ENCODE assay signal across 1 cellular context in genomic region chr4:148376151-148376550, GRCh38.
TF ChIP-seq lines count a peak whose summit lies in the region.

No MANE protein-coding gene starts in this region.

TF ChIP-seq in A549, 52 proteins besides CTCF, POLR2A, EP300 and RAD21 (continued from another document):
- TF ChIP-seq ELK1 (IDR thresholded peaks at IDR 0.05; ENCODE audit: low read depth, low read length) (no peak), RFX5 (IDR thresholded peaks at IDR 0.05) (no peak), GATA3 (IDR thresholded peaks at IDR 0.05; ENCODE audit: borderline replicate concordance) (no peak), POLR2AphosphoS2 (conservative IDR thresholded peaks at IDR 0.05; ENCODE audit: low read length) (no peak), KDM1A (IDR thresholded peaks at IDR 0.05; ENCODE audit: low read depth) (no peak), FOSB (CRISPR knock-in tag; IDR thresholded peaks at IDR 0.05) (no peak), RARB (CRISPR knock-in tag; IDR thresholded peaks at IDR 0.05) (no peak)
